In genomic region chr3:107206141-107206540, GRCh38 we compare ENCODE assay signal across 9 cellular contexts.
DNase-seq lines count a peak whose midpoint lies in the region; ATAC-seq and TF ChIP-seq lines count a peak whose summit lies in the region.
"Had no signal": no experiment of that assay in that cellular context is flagged by ENCODE, and none has a peak within 500 bp of the region (broad histone marks: within the 10 kb centered on the region; RNA-seq: fewer than 3 reads in every experiment).

No MANE protein-coding gene starts in this region.

- peak; percentile 87 for TF ChIP-seq CTCF in fibroblast of mammary gland (conservative IDR thresholded peaks at IDR 0.05; ENCODE audit: control insufficient read depth, insufficient read depth, low read depth, low read length)

- H3K9ac ChIP-seq in skeletal muscle tissue (ENCODE audit: low read depth in 1 of 3, low read length in 3 of 3) = no peak overlapping the region
- H3K9ac ChIP-seq: BLaER1 had no signal

- H3K9me3 ChIP-seq in skeletal muscle tissue (ENCODE audit: control insufficient read depth in 3 of 3, low read length in 3 of 3) = no peaks in the 10 kb centered on the region
- H3K9me3 ChIP-seq: BLaER1 had no signal

- H3K27ac ChIP-seq in skeletal muscle tissue (ENCODE audit: low read depth, low read length) = peak overlapping the region; percentile 75
- H3K27ac ChIP-seq: BLaER1 had no signal

- H3K4me3 ChIP-seq in fibroblast of mammary gland (ENCODE audit: control insufficient read depth, low read depth, low read length) = no peak overlapping the region
- no peak overlapping the region for H3K4me3 ChIP-seq in skeletal muscle tissue (ENCODE audit: low read length in 3 of 3)
- H3K4me3 ChIP-seq: BLaER1 had no signal

- no peaks in the 10 kb centered on the region for H3K27me3 ChIP-seq in skeletal muscle tissue (ENCODE audit: control insufficient read depth in 3 of 3, insufficient read depth in 3 of 3, low read length in 3 of 3)
- H3K27me3 ChIP-seq: BLaER1 had no signal

- DNase-seq in NCI-H1417 (lab: John Stamatoyannopoulos, UW) = peak in 2 of 3 experiments; percentile 7 to 36
- DNase-seq in NCI-H1417 treated with DMSO at 0.1 percent for 48 hours (lab: John Stamatoyannopoulos, UW) = no peak
- peak; percentile 39 for DNase-seq in RPMI8226
- DNase-seq in fibroblast of mammary gland (ENCODE audit: low read depth) = peak; percentile 80

- ATAC-seq in HG02884 (IDR thresholded peaks at IDR 0.05; ENCODE audit: unreplicated experiment) (peak; percentile 53), HG03135 (IDR thresholded peaks at IDR 0.05; ENCODE audit: unreplicated experiment) (no peak), HG02970 (IDR thresholded peaks at IDR 0.05; ENCODE audit: low FRiP score, unreplicated experiment) (no peak)

- H3K36me3 ChIP-seq in skeletal muscle tissue (ENCODE audit: control insufficient read depth in 3 of 3, insufficient read depth in 3 of 3, low read length in 3 of 3) = no peaks in the 10 kb centered on the region
- H3K36me3 ChIP-seq: BLaER1 had no signal

- H3K4me1 ChIP-seq in skeletal muscle tissue (ENCODE audit: control insufficient read depth in 3 of 3, insufficient read depth in 3 of 3, low read length in 3 of 3) = peaks cover 7 to 34% (median 27%) of the 10 kb centered on the region in 3 donors
